ENCODE assay signal across 28 cellular contexts in the genomic region with DNA sequence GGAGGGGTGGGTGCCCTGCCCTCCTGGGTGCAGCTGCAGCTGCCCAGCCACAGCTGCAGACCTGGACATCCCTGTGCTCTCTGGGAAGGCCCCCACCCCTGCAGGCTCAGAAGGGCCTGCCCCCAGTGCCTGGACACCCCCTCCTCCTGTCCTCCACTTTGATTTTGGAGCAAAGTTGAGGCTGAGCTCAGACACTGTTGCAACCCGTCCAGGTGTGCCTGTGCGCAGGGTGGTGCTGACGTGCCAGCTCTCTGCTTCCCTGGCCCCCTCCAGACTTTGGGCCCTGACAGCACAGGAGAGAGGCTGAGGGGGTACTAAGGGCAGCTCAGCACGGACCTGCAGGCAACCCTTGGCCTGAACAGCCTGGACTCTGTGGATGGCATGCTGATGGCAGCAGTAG.
"Had no signal": no experiment of that assay in that cellular context is flagged by ENCODE, and none has a peak within 500 bp of the region (broad histone marks: within the 10 kb centered on the region; RNA-seq: fewer than 3 reads in every experiment).

No MANE protein-coding gene starts in this region.

- H3K9me3 Mint-ChIP-seq: activated CD4-positive, alpha-beta T cell treated with anti-CD3 and anti-CD28 coated beads, Interleukin-2, amount 10 ng/mL, durations not matched to agents 24 days and 14 days; T-cell had no signal

- H3K27ac Mint-ChIP-seq: activated B cell treated with CpG ODN at 0.5 μM for 24 hours; activated CD4-positive, alpha-beta T cell treated with anti-CD3 and anti-CD28 coated beads, Interleukin-2, amount 10 ng/mL, durations not matched to agents 24 days and 14 days; activated naive CD4-positive, alpha-beta T cell treated with anti-CD3 and anti-CD28 coated beads for 36 hours; activated naive CD8-positive, alpha-beta T cell; T-cell had no signal

- H3K36me3 Mint-ChIP-seq: activated naive CD8-positive, alpha-beta T cell; T-cell had no signal

- H3K4me3 Mint-ChIP-seq: activated B cell treated with CpG ODN at 0.5 μM for 24 hours; activated CD4-positive, alpha-beta T cell treated with anti-CD3 and anti-CD28 coated beads, Interleukin-2, amount 10 ng/mL, durations not matched to agents 24 days and 14 days; activated naive CD4-positive, alpha-beta T cell treated with anti-CD3 and anti-CD28 coated beads for 36 hours; activated naive CD8-positive, alpha-beta T cell; activated T-cell treated with anti-CD3 and anti-CD28 coated beads, Interleukin-2, amount 50 U/mL, for 4 hours; T-cell had no signal

- H3K4me1 Mint-ChIP-seq: activated B cell treated with CpG ODN at 0.5 μM for 24 hours; activated CD4-positive, alpha-beta T cell treated with anti-CD3 and anti-CD28 coated beads, Interleukin-2, amount 10 ng/mL, durations not matched to agents 24 days and 14 days; T-cell had no signal

- DNase-seq: activated B cell treated with CpG ODN at 0.5 μM for 24 hours; activated CD4-positive, alpha-beta T cell treated with anti-CD3 and anti-CD28 coated beads for 1 hour; activated CD4-positive, alpha-beta T cell treated with anti-CD3 and anti-CD28 coated beads, Interleukin-2, amount 10 ng/mL, durations not matched to agents 24 days and 14 days; activated CD4-positive, alpha-beta T cell treated with anti-CD3 and anti-CD28 coated beads, Interleukin-2, amount 50 U/mL, for 48 hours; activated CD8-positive, alpha-beta memory T cell treated with anti-CD3 and anti-CD28 coated beads for 24 hours; activated gamma-delta T cell; activated naive CD4-positive, alpha-beta T cell treated with anti-CD3 and anti-CD28 coated beads for 36 hours; activated T-cell treated with anti-CD3 and anti-CD28 coated beads, Interleukin-2, amount 50 U/mL, for 4 hours; amygdala; Karpas-422; MM.1S; NCI-H1105; NCI-H1436; NCI-H187; NCI-H2081; NCI-H510A treated with DMSO at 0.1 percent for 48 hours; NCI-H69; NK-92 treated with Interleukin-12 subunit alpha and Interleukin-12 subunit beta, amount 100 ng/mL, for 24 hours; OCI-M1; RPMI8226; T-cell; T-helper 2 cell; T1000 had no signal

- H3K4me3 ChIP-seq: K562, SK-N-MC had no signal

- H3K27me3 Mint-ChIP-seq: activated B cell treated with CpG ODN at 0.5 μM for 24 hours; activated CD4-positive, alpha-beta T cell treated with anti-CD3 and anti-CD28 coated beads, Interleukin-2, amount 10 ng/mL, durations not matched to agents 24 days and 14 days; activated naive CD8-positive, alpha-beta T cell; T-cell had no signal

- H3K27ac ChIP-seq: SK-N-MC had no signal

- ATAC-seq: activated T-cell treated with anti-CD3 and anti-CD28 coated beads, Interleukin-2, amount 50 U/mL, for 4 hours; K562; Panc1; Right ventricle myocardium inferior; T-cell had no signal
